ENCODE assay signal across 22 cellular contexts in the genomic region with DNA sequence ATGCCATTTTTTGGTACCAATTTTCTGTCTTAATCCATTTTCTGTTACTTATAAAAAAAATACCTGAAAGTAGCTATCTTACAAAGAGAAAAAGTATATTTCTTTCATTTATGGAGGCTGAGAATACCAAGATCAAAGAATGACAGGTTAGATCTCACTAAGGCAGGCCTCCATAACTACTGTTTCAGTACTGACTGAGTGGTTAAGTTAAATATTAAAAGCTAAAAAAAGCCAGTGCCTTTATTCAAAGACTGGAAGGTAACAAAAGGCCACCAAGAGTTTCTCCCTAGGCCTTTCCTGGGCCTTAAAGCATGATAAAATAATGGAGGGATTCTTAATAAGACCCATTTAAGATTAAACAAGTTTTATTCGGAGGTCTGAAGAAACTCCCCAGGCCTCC.
DNase-seq lines count a peak whose midpoint lies in the region; ATAC-seq, FAIRE-seq and TF ChIP-seq lines count a peak whose summit lies in the region.
"Had no signal": no experiment of that assay in that cellular context is flagged by ENCODE, and none has a peak within 500 bp of the region (broad histone marks: within the 10 kb centered on the region; RNA-seq: fewer than 3 reads in every experiment).

No MANE protein-coding gene starts in this region.

- H3K36me3 ChIP-seq in pancreas: no peaks in the 10 kb centered on the region
- H3K36me3 ChIP-seq: left ventricle myocardium inferior, prostate gland had no signal

- H3K4me3 ChIP-seq in pancreas: no peak overlapping the region
- H3K4me3 ChIP-seq: body of pancreas, left ventricle myocardium inferior, prostate gland had no signal

- ATAC-seq in GM18907 (IDR thresholded peaks at IDR 0.05; ENCODE audit: unreplicated experiment) (peak; percentile 76), GM21576 (IDR thresholded peaks at IDR 0.05; ENCODE audit: unreplicated experiment) (peak; percentile 51), HG03135 (IDR thresholded peaks at IDR 0.05; ENCODE audit: unreplicated experiment) (peak; percentile 62), pancreas (no peak)
- ATAC-seq: activated CD4-positive, alpha-beta T cell treated with anti-CD3 and anti-CD28 coated beads for 36 hours; body of pancreas; stimulated activated naive CD8-positive, alpha-beta T cell treated with anti-CD3 and anti-CD28 coated beads, Interleukin-15, amount 100 ng/mL, for 72 hours had no signal

- H3K4me1 ChIP-seq in pancreas: peaks cover 0 to 7% (median 0%) of the 10 kb centered on the region in 3 donors
- H3K4me1 ChIP-seq: left ventricle myocardium inferior, prostate gland had no signal

- FAIRE-seq in pancreas (lab: Jason Lieb, UNC): no peak
- FAIRE-seq: urothelium cell line had no signal

- H3K27me3 ChIP-seq in pancreas: no peaks in the 10 kb centered on the region
- H3K27me3 ChIP-seq: body of pancreas had no signal

- intact Hi-C loops in pancreas (cut with DNase I): no loop called here

- no peak overlapping the region for H3K27ac ChIP-seq in pancreas
- H3K27ac ChIP-seq: body of pancreas, left ventricle myocardium inferior, prostate gland had no signal

- DNase-seq in left kidney (ENCODE audit: low read depth, low spot score): peak; percentile 21
- no peak for DNase-seq in pancreas
- DNase-seq in cerebellar nuclear complex (lab: John Stamatoyannopoulos, UW): no peak
- no peak for DNase-seq in UCSD-AML1 (lab: John Stamatoyannopoulos, UW; ENCODE audit: unreplicated experiment)
- DNase-seq in NCI-H1417 treated with DMSO at 0.1 percent for 48 hours (lab: John Stamatoyannopoulos, UW): no peak
- DNase-seq: activated CD4-positive, alpha-beta T cell treated with anti-CD3 and anti-CD28 coated beads for 36 hours; activated CD8-positive, alpha-beta memory T cell treated with anti-CD3 and anti-CD28 coated beads, Interleukin-2, amount 50 U/mL, for 48 hours; activated naive CD4-positive, alpha-beta T cell treated with anti-CD3 and anti-CD28 coated beads, Interleukin-2, amount 10 ng/mL, durations not matched to agents 7 days and 5 days; AML-193; body of pancreas; H9; hypothalamus; IMR-90; left ventricle myocardium inferior; Right ventricle myocardium superior; stimulated activated naive CD8-positive, alpha-beta T cell treated with anti-CD3 and anti-CD28 coated beads, Interleukin-15, amount 100 ng/mL, for 72 hours; T-helper 2 cell had no signal

- no peak for TF ChIP-seq CTCF in pancreas (IDR thresholded peaks at IDR 0.05)

- 63 to 78% methylated on average over 1 of the region's 1 CpG for WGBS in pancreas, 2 donors

- H3K9me3 ChIP-seq in pancreas: no peaks in the 10 kb centered on the region
- H3K9me3 ChIP-seq: body of pancreas, left ventricle myocardium inferior, prostate gland had no signal

Comparison
In these comparisons a context has a peak if more than half of its experiments do, and no peak if none do; other contexts are left out.
1. ATAC-seq: peak in GM18907 (single experiment), GM21576 (single experiment) and HG03135 (single experiment); none in pancreas (0 of 4).